ENCODE assay signal across 16 cellular contexts in genomic region chr1:202113690-202114300, GRCh38. TPM values are rescaled to one million over a fixed set of nuclear protein-coding genes. Genes with fewer than 3 reads are reported as not detected.
DNase-seq lines count a peak whose midpoint lies in the region; ATAC-seq, FAIRE-seq and TF ChIP-seq lines count a peak whose summit lies in the region.
"Had no signal": no experiment of that assay in that cellular context is flagged by ENCODE, and none has a peak within 500 bp of the region (broad histone marks: within the 10 kb centered on the region; RNA-seq: fewer than 3 reads in every experiment).

No MANE protein-coding gene starts in this region.

- peak in 1 of 2 experiments; percentile 46 for DNase-seq in A549 (ENCODE audit: low read depth in 1 of 2, low spot score in 1 of 2)
- peak; percentile 49 for DNase-seq in NCI-H345 treated with DMSO at 0.1 percent for 48 hours (lab: John Stamatoyannopoulos, UW; ENCODE audit: unreplicated experiment)
- no peak for DNase-seq in left colon
- DNase-seq in left lobe of liver (ENCODE audit: low spot score), result no peak
- DNase-seq in T1000 (lab: John Stamatoyannopoulos, UW), result no peak
- DNase-seq in NCI-H1436 treated with DMSO at 0.1 percent for 48 hours (lab: John Stamatoyannopoulos, UW), result no peak
- DNase-seq in stimulated activated naive B cell treated with anti-CD40 and anti-IgM and Interleukin-4, amounts not matched to agents 10 μg/mL and 1 μg/mL and 100 μg/mL, for 72 hours, result no peak
- DNase-seq: activated CD8-positive, alpha-beta T cell treated with anti-CD3 and anti-CD28 coated beads for 36 hours; CD4-positive, CD25-positive, alpha-beta regulatory T cell; effector CD4-positive, alpha-beta T cell; NCI-H1436 had no signal

- TF ChIP-seq POLR2A in A549 (IDR thresholded peaks at IDR 0.05; ENCODE audit: low read length), result no peak

- intact Hi-C loops in left colon (cut with DNase I, micrococcal nuclease), result no loop called here

- no peak overlapping the region for H3K4me3 Mint-ChIP-seq in stimulated activated naive B cell treated with anti-CD40 and anti-IgM and Interleukin-4, amounts not matched to agents 10 μg/mL and 1 μg/mL and 100 μg/mL, for 72 hours
- H3K4me3 Mint-ChIP-seq: activated CD8-positive, alpha-beta T cell treated with anti-CD3 and anti-CD28 coated beads for 36 hours had no signal

- H3K36me3 Mint-ChIP-seq in stimulated activated naive B cell treated with anti-CD40 and anti-IgM and Interleukin-4, amounts not matched to agents 10 μg/mL and 1 μg/mL and 100 μg/mL, for 72 hours, result no peaks in the 10 kb centered on the region
- H3K36me3 Mint-ChIP-seq: CD4-positive, CD25-positive, alpha-beta regulatory T cell had no signal

- H3K27me3 Mint-ChIP-seq in stimulated activated naive B cell treated with anti-CD40 and anti-IgM and Interleukin-4, amounts not matched to agents 10 μg/mL and 1 μg/mL and 100 μg/mL, for 72 hours, result peaks cover 0 to 6% of the 10 kb centered on the region in 2 donors
- H3K27me3 Mint-ChIP-seq: activated CD8-positive, alpha-beta T cell treated with anti-CD3 and anti-CD28 coated beads for 36 hours had no signal

- TF ChIP-seq EP300 in A549 (IDR thresholded peaks at IDR 0.05), result no peak

- H3K4me2 ChIP-seq in A549, result peak overlapping the region; percentile 61

- WGBS in A549 (ENCODE audit: missing lambda C conversion rate), result 32% methylated on average over 2 of the region's 2 CpGs

- no peak for FAIRE-seq in A549 (lab: Jason Lieb, UNC)
- FAIRE-seq: GM12891 had no signal

- peaks cover 73% of the 10 kb centered on the region for H3K4me1 ChIP-seq in A549

- ATAC-seq in A549 (peak in 1 of 2 experiments; percentile 20; a peak in 4 of 6 replicates), GM18870 (IDR thresholded peaks at IDR 0.05; ENCODE audit: unreplicated experiment) (peak; percentile 51), left colon (peak; percentile 13), left lobe of liver (no peak)
- ATAC-seq in stimulated activated naive B cell treated with anti-CD40 and anti-IgM and Interleukin-4, amounts not matched to agents 10 μg/mL and 1 μg/mL and 100 μg/mL, for 72 hours (replicated peaks), result no peak
- ATAC-seq: activated CD8-positive, alpha-beta T cell treated with anti-CD3 and anti-CD28 coated beads for 36 hours had no signal

- peak overlapping the region; percentile 88 to 94 for H3K27ac ChIP-seq in A549
- H3K27ac ChIP-seq: SK-N-MC had no signal

- POLR2A ChIA-PET in A549 (lab: Yijun Ruan, JAX), result interaction anchor here (0.6 to 4.4 kb wide), 8 partner anchors 11 to 114 kb away, joined by 3 to 93 read pairs (median 6); partner anchors contain the start of gene ELF3

- no peaks in the 10 kb centered on the region for H3K4me1 Mint-ChIP-seq in stimulated activated naive B cell treated with anti-CD40 and anti-IgM and Interleukin-4, amounts not matched to agents 10 μg/mL and 1 μg/mL and 100 μg/mL, for 72 hours

- no peak for TF ChIP-seq RAD21 in A549 (conservative IDR thresholded peaks at IDR 0.05 in 1 of 2, IDR thresholded peaks at IDR 0.05 in 1 of 2)

- no peak overlapping the region for H3K27ac Mint-ChIP-seq in stimulated activated naive B cell treated with anti-CD40 and anti-IgM and Interleukin-4, amounts not matched to agents 10 μg/mL and 1 μg/mL and 100 μg/mL, for 72 hours
- H3K27ac Mint-ChIP-seq: activated CD8-positive, alpha-beta T cell treated with anti-CD3 and anti-CD28 coated beads for 36 hours had no signal

- no peaks in the 10 kb centered on the region for H3K9me3 ChIP-seq in A549
- H3K9me3 ChIP-seq: thoracic aorta had no signal

- no peaks in the 10 kb centered on the region for H3K9me3 Mint-ChIP-seq in stimulated activated naive B cell treated with anti-CD40 and anti-IgM and Interleukin-4, amounts not matched to agents 10 μg/mL and 1 μg/mL and 100 μg/mL, for 72 hours
- H3K9me3 Mint-ChIP-seq: activated CD8-positive, alpha-beta T cell treated with anti-CD3 and anti-CD28 coated beads for 36 hours; CD4-positive, CD25-positive, alpha-beta regulatory T cell had no signal

- CTCF ChIA-PET in A549 (lab: Yijun Ruan, JAX), result interaction anchor here (0.9 to 31.9 kb wide), 8 partner anchors 10 to 218 kb away, joined by 3 to 1624 read pairs (median 6); partner anchors contain the start of genes ELF3 and RNPEP

- TF ChIP-seq CTCF in A549 (IDR thresholded peaks at IDR 0.05), result no peak

- no peak overlapping the region for H3K4me3 ChIP-seq in A549
- H3K4me3 ChIP-seq: SK-N-MC had no signal

TF ChIP-seq in A549, 52 proteins besides CTCF, POLR2A, EP300 and RAD21:
- TF ChIP-seq, protein P1, sequence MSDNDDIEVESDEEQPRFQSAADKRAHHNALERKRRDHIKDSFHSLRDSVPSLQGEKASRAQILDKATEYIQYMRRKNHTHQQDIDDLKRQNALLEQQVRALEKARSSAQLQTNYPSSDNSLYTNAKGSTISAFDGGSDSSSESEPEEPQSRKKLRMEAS (IDR thresholded peaks at IDR 0.05), result 0 out of 2 replicates have a peak, but pooled peaks have one; percentile 10
- TF ChIP-seq, protein P2, sequence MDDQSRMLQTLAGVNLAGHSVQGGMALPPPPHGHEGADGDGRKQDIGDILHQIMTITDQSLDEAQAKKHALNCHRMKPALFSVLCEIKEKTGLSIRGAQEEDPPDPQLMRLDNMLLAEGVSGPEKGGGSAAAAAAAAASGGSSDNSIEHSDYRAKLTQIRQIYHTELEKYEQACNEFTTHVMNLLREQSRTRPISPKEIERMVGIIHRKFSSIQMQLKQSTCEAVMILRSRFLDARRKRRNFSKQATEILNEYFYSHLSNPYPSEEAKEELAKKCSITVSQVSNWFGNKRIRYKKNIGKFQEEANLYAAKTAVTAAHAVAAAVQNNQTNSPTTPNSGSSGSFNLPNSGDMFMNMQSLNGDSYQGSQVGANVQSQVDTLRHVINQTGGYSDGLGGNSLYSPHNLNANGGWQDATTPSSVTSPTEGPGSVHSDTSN (IDR thresholded peaks at IDR 0.05), result no peak

RNA-seq across cellular contexts. Expression of gene GPR37L1, which starts 8.9 kb away (rescaled TPM):
- polyA plus RNA-seq in A549 (2011; rRNA removed), result 0.13 and 0.15 TPM in 2 replicates
- polyA plus RNA-seq in A549 (2012; cell fraction: cytosol; rRNA removed), result 0.08 and 0.12 TPM in 2 replicates
- polyA plus RNA-seq in A549 (2012; cell fraction: nucleus; rRNA removed), result 0.24 and 0.27 TPM in 2 replicates
- 0.08 to 0.09 TPM (median 0.09 TPM) in 3 replicates for polyA plus RNA-seq in A549 (2017; fragmentation: RNase III; extraction: RNeasy Plus Mini Kit Qiagen cat#74134 plus additional on column Dnase treatment)
- 0.15 and 0.21 TPM in 2 replicates for polyA minus RNA-seq in A549 (2011; rRNA and poly(A)+ RNA removed)
- 1 to 10 TPM in 1 of 2 donors, under 1 TPM in 1; 0.76 to 2.1 TPM for total RNA-seq in left colon
- not detected for total RNA-seq in left lobe of liver
- total RNA-seq: activated CD8-positive, alpha-beta T cell treated with anti-CD3 and anti-CD28 coated beads for 36 hours; CD4-positive, CD25-positive, alpha-beta regulatory T cell; thoracic aorta had no signal
- polyA plus RNA-seq: neural cell had no signal

RNA-seq across cellular contexts. Expression of gene ARL8A, which starts 30.7 kb away (rescaled TPM):
- polyA plus RNA-seq in A549 (2011; rRNA removed) (49.8 and 57.8 TPM in 2 replicates), A549 (2017; fragmentation: RNase III; extraction: RNeasy Plus Mini Kit Qiagen cat#74134 plus additional on column Dnase treatment) (18.0 to 25.6 TPM (median 23.4 TPM) in 3 replicates)
- 31.8 and 37.2 TPM in 2 replicates for polyA plus RNA-seq in A549 (2012; cell fraction: cytosol; rRNA removed)
- 30.9 and 32.5 TPM in 2 replicates for polyA plus RNA-seq in A549 (2012; cell fraction: nucleus; rRNA removed)
- 26.5 and 50.1 TPM in 2 replicates for polyA minus RNA-seq in A549 (2011; rRNA and poly(A)+ RNA removed)
- total RNA-seq in left colon (10 to 100 TPM; 45.4 to 49.2 TPM), left lobe of liver (34.6 TPM)

RNA-seq across cellular contexts. Expression of gene PTPN7, which starts 46.6 kb away (rescaled TPM):
- 0.08 TPM in 1 of 2 replicates, not detected in the other for polyA plus RNA-seq in A549 (2011; rRNA removed)
- 0.03 and 0.07 TPM in 2 replicates for polyA plus RNA-seq in A549 (2012; cell fraction: cytosol; rRNA removed)
- 0.06 TPM in 1 of 2 replicates, not detected in the other for polyA plus RNA-seq in A549 (2012; cell fraction: nucleus; rRNA removed)
- not detected in 3 replicates for polyA plus RNA-seq in A549 (2017; fragmentation: RNase III; extraction: RNeasy Plus Mini Kit Qiagen cat#74134 plus additional on column Dnase treatment)
- polyA minus RNA-seq in A549 (2011; rRNA and poly(A)+ RNA removed), result not detected in 2 replicates
- 1 to 10 TPM; 1.8 to 4.7 TPM for total RNA-seq in left colon
- 0.86 TPM for total RNA-seq in left lobe of liver

Comparison
In these comparisons a context has a peak if more than half of its experiments do, and no peak if none do; other contexts are left out.
1. ATAC-seq: peak in GM18870 (single experiment) and left colon (single experiment); none in left lobe of liver (single experiment) and stimulated activated naive B cell treated with anti-CD40 and anti-IgM and Interleukin-4, amounts not matched to agents 10 μg/mL and 1 μg/mL and 100 μg/mL, for 72 hours (0 of 2).